Comparison of ENCODE assay signal across 8 cellular contexts in genomic region chr5:87069974-87070608, GRCh38.
DNase-seq lines count a peak whose midpoint lies in the region; ATAC-seq, FAIRE-seq and TF ChIP-seq lines count a peak whose summit lies in the region.

No MANE protein-coding gene starts in this region.

- peaks cover 4% of the 10 kb centered on the region for H3K27me3 Mint-ChIP-seq in CD4-positive, CD25-positive, alpha-beta regulatory T cell

- H3K79me2 ChIP-seq in Karpas-422 (ENCODE audit: low read length) = no peaks in the 10 kb centered on the region
- no peaks in the 10 kb centered on the region for H3K79me2 ChIP-seq in K562 (ENCODE audit: control insufficient read depth, insufficient read depth, low read length)

- BruUV-seq in K562 (replicated peaks; lab: Mats Ljungman, UMichigan) = no TSS peak

- in situ Hi-C loops in K562 (cut with MboI) = no loop called here

- TF ChIP-seq EP300 in K562 (IDR thresholded peaks at IDR 0.05; ENCODE audit: low read length) = no peak

- H3K9me1 ChIP-seq in K562 (ENCODE audit: control insufficient read depth, insufficient read depth, low read length) = no peaks in the 10 kb centered on the region

- H3K4me1 ChIP-seq in CD4-positive, CD25-positive, alpha-beta regulatory T cell (ENCODE audit: control insufficient read depth, insufficient read depth, low read length, poor library complexity, severe bottlenecking) = peaks cover 9% of the 10 kb centered on the region
- H3K4me1 ChIP-seq in Karpas-422 (ENCODE audit: low read length) (no peaks in the 10 kb centered on the region), K562 (replicated peaks in 1 of 2; ENCODE audit: control insufficient read depth in 2 of 2, insufficient read depth in 2 of 2, low read length in 2 of 2) (no peaks in the 10 kb centered on the region; a peak in 1 of 5 replicates), right lobe of liver (no peaks in the 10 kb centered on the region)

- peak in 2 of 3 experiments; percentile 43 to 65; a peak in 4 of 6 replicates for TF ChIP-seq CTCF in K562 (IDR thresholded peaks at IDR 0.05 in 2 of 3, conservative IDR thresholded peaks at IDR 0.05 in 1 of 3; ENCODE audit: insufficient read depth in 2 of 3, low read depth in 1 of 3, low read length in 3 of 3)
- peak; percentile 15 to 22 (median 18) for TF ChIP-seq CTCF in right lobe of liver (IDR thresholded peaks at IDR 0.05)

- no peak overlapping the region for H3K4me3 Mint-ChIP-seq in CD4-positive, CD25-positive, alpha-beta regulatory T cell

- H3K9me3 ChIP-seq in CD4-positive, CD25-positive, alpha-beta regulatory T cell (ENCODE audit: control insufficient read depth in 2 of 2, low read length in 2 of 2) = no peaks in the 10 kb centered on the region
- H3K9me3 ChIP-seq in Karpas-422 (ENCODE audit: low read length) (no peaks in the 10 kb centered on the region), K562 (replicated peaks; ENCODE audit: control insufficient read depth, insufficient read depth, low read depth, low read length) (no peaks in the 10 kb centered on the region), right lobe of liver (no peaks in the 10 kb centered on the region)

- no peak for ATAC-seq in CD4-positive, CD25-positive, alpha-beta regulatory T cell (ENCODE audit: low read depth in 2 of 2)
- ATAC-seq in GM19324 (IDR thresholded peaks at IDR 0.05; ENCODE audit: low FRiP score, unreplicated experiment) (peak; percentile 64), K562 (peak; percentile 87), right lobe of liver (peak in 3 of 4 donors; percentile 26 to 37 (median 32))

- peak in 1 of 3 donors; percentile 12 for DNase-seq in CD4-positive, CD25-positive, alpha-beta regulatory T cell
- DNase-seq in Karpas-422 = peak; percentile 50
- peak in 2 of 4 experiments; percentile 17 to 36 for DNase-seq in K562 (ENCODE audit: extremely low read depth in 1 of 4, low spot score in 3 of 4)
- DNase-seq in right lobe of liver = no peak
- DNase-seq in DMS79 (lab: John Stamatoyannopoulos, UW) = no peak
- DNase-seq in activated naive CD4-positive, alpha-beta T cell treated with Interleukin-2 at 50 U/mL for 16 hours = no peak
- DNase-seq in NCI-H2171 treated with DMSO at 0.1 percent for 48 hours (lab: John Stamatoyannopoulos, UW) = no peak

- no peaks in the 10 kb centered on the region for H3K36me3 Mint-ChIP-seq in CD4-positive, CD25-positive, alpha-beta regulatory T cell

- H3K9me2 ChIP-seq in Karpas-422 (replicated peaks; ENCODE audit: insufficient read depth, low read length) = no peaks in the 10 kb centered on the region

- peaks cover 0 to 3% (median 0%) of the 10 kb centered on the region in 7 donors for H3K9me3 Mint-ChIP-seq in CD4-positive, CD25-positive, alpha-beta regulatory T cell

- CTCF ChIA-PET in K562 (lab: Yijun Ruan, JAX; ENCODE audit: low intra/inter-chr PET ratio) = no interaction called here

- H3K27ac ChIP-seq in CD4-positive, CD25-positive, alpha-beta regulatory T cell (ENCODE audit: insufficient read depth, low read length, poor library complexity, severe bottlenecking) = no peak overlapping the region
- H3K27ac ChIP-seq in Karpas-422 (ENCODE audit: low read length) = no peak overlapping the region
- H3K27ac ChIP-seq in K562 (ENCODE audit: extremely low read depth, low read depth, low read length) = no peak overlapping the region
- H3K27ac ChIP-seq in right lobe of liver = no peak overlapping the region

- 11% methylated on average over 3 of the region's 3 CpGs for WGBS in K562 (ENCODE audit: insufficient coverage, low coverage, missing lambda C conversion rate)
- 27% methylated on average over 3 of the region's 3 CpGs for WGBS in right lobe of liver (ENCODE audit: insufficient coverage, low coverage, low lambda C conversion rate, missing lambda C conversion rate)

- TF ChIP-seq RAD21 in K562 (CRISPR knock-in tag; conservative IDR thresholded peaks at IDR 0.05 in 1 of 2, IDR thresholded peaks at IDR 0.05 in 1 of 2) = peak; percentile 77 to 83

- POLR2A ChIA-PET in K562 (lab: Yijun Ruan, JAX) = no interaction called here

- H3K4me2 ChIP-seq in Karpas-422 (ENCODE audit: low read depth, low read length, poor library complexity, severe bottlenecking) (no peak overlapping the region), K562 (ENCODE audit: insufficient read depth, low read length) (no peak overlapping the region)

- peak; percentile 74 for FAIRE-seq in K562 (lab: Jason Lieb, UNC)

- TF ChIP-seq POLR2A in K562 (conservative IDR thresholded peaks at IDR 0.05) = no peak
- no peak for TF ChIP-seq POLR2A in right lobe of liver (IDR thresholded peaks at IDR 0.05)

- H4K20me1 ChIP-seq in Karpas-422 (ENCODE audit: insufficient read depth, low read depth, low read length) (no peaks in the 10 kb centered on the region), K562 (replicated peaks; ENCODE audit: control insufficient read depth, insufficient read depth, low read length) (no peaks in the 10 kb centered on the region)

- H2AFZ ChIP-seq in Karpas-422 (ENCODE audit: low read length) (no peak overlapping the region), K562 (ENCODE audit: low read depth, low read length) (no peak overlapping the region)

- peak overlapping the region in 2 of 3 donors; percentile 51 to 75 for H3K27ac Mint-ChIP-seq in CD4-positive, CD25-positive, alpha-beta regulatory T cell

- intact Hi-C loops in K562 (cut with micrococcal nuclease) (loop anchor here (2.0 to 5.0 kb wide), 2 partner anchors 47 to 322 kb away; no protein-coding TSS in a partner anchor), right lobe of liver (cut with DNase I) (no loop called here)

- no peak overlapping the region for H3K4me3 ChIP-seq in CD4-positive, CD25-positive, alpha-beta regulatory T cell (ENCODE audit: low read depth, low read length)
- H3K4me3 ChIP-seq in Karpas-422 (ENCODE audit: low read length) = no peak overlapping the region
- no peak overlapping the region for H3K4me3 ChIP-seq in K562
- no peak overlapping the region for H3K4me3 ChIP-seq in right lobe of liver

- H3K36me3 ChIP-seq in CD4-positive, CD25-positive, alpha-beta regulatory T cell (ENCODE audit: control insufficient read depth, insufficient read depth, low read length) = no peaks in the 10 kb centered on the region
- H3K36me3 ChIP-seq in Karpas-422 (ENCODE audit: insufficient read depth, low read length) (no peaks in the 10 kb centered on the region), K562 (ENCODE audit: control insufficient read depth, insufficient read depth, low read length) (no peaks in the 10 kb centered on the region), right lobe of liver (no peaks in the 10 kb centered on the region)

- H3K9ac ChIP-seq in Karpas-422 (ENCODE audit: low read length) (no peak overlapping the region), K562 (ENCODE audit: insufficient read depth in 1 of 2, low read depth in 2 of 2, low read length in 2 of 2) (no peak overlapping the region)

- H3K27me3 ChIP-seq in CD4-positive, CD25-positive, alpha-beta regulatory T cell (ENCODE audit: control insufficient read depth, insufficient read depth, low read length) = no peaks in the 10 kb centered on the region
- H3K27me3 ChIP-seq in Karpas-422 (ENCODE audit: low read length) (no peaks in the 10 kb centered on the region), K562 (ENCODE audit: control insufficient read depth in 2 of 2, insufficient read depth in 2 of 2, low read length in 2 of 2) (no peaks in the 10 kb centered on the region), right lobe of liver (no peaks in the 10 kb centered on the region)

- H3K4me1 Mint-ChIP-seq in CD4-positive, CD25-positive, alpha-beta regulatory T cell = peaks cover 19 to 27% (median 23%) of the 10 kb centered on the region in 4 donors

TF ChIP-seq in K562, 482 proteins besides CTCF, POLR2A, EP300 and RAD21:
- TF ChIP-seq, protein P1, sequence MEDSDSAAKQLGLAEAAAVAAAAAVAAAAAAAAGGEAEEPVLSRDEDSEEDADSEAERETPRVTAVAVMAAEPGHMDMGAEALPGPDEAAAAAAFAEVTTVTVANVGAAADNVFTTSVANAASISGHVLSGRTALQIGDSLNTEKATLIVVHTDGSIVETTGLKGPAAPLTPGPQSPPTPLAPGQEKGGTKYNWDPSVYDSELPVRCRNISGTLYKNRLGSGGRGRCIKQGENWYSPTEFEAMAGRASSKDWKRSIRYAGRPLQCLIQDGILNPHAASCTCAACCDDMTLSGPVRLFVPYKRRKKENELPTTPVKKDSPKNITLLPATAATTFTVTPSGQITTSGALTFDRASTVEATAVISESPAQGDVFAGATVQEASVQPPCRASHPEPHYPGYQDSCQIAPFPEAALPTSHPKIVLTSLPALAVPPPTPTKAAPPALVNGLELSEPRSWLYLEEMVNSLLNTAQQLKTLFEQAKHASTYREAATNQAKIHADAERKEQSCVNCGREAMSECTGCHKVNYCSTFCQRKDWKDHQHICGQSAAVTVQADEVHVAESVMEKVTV (CRISPR knock-in tag; IDR thresholded peaks at IDR 0.05) = peak; percentile 68
- TF ChIP-seq HNRNPK (IDR thresholded peaks at IDR 0.05; ENCODE audit: low read depth, low read length, poor library complexity, severe bottlenecking) = no peak

Comparison
In these comparisons a context has a peak if more than half of its experiments do, and no peak if none do; other contexts are left out.
1. ATAC-seq: peak in GM19324 (single experiment), K562 (single experiment) and right lobe of liver (3 of 4); none in CD4-positive, CD25-positive, alpha-beta regulatory T cell (0 of 2).